ENCODE assay signal across 12 cellular contexts in genomic region chr3:119357190-119357589, GRCh38.
DNase-seq lines count a peak whose midpoint lies in the region; ATAC-seq and TF ChIP-seq lines count a peak whose summit lies in the region.
"Had no signal": no experiment of that assay in that cellular context is flagged by ENCODE, and none has a peak within 500 bp of the region (broad histone marks: within the 10 kb centered on the region; RNA-seq: fewer than 3 reads in every experiment).

No MANE protein-coding gene starts in this region.

- H3K4me3 Mint-ChIP-seq in dendritic cell treated with granulocyte-macrophage colony-stimulating factor and Interleukin-4, amounts not matched to agents 40 ng/mL and 50 ng/mL, for 4 days: peak overlapping the region; percentile 43
- no peak overlapping the region for H3K4me3 Mint-ChIP-seq in activated CD8-positive, alpha-beta T cell treated with anti-CD3 and anti-CD28 coated beads for 36 hours
- H3K4me3 Mint-ChIP-seq: activated naive CD8-positive, alpha-beta T cell treated with anti-CD3 and anti-CD28 coated beads for 36 hours had no signal

- H3K36me3 Mint-ChIP-seq in dendritic cell treated with granulocyte-macrophage colony-stimulating factor and Interleukin-4, amounts not matched to agents 40 ng/mL and 50 ng/mL, for 4 days (ENCODE audit: low read depth): peaks cover 56% of the 10 kb centered on the region
- H3K36me3 Mint-ChIP-seq in activated CD8-positive, alpha-beta T cell treated with anti-CD3 and anti-CD28 coated beads for 36 hours (ENCODE audit: low read depth): no peaks in the 10 kb centered on the region
- H3K36me3 Mint-ChIP-seq: activated naive CD8-positive, alpha-beta T cell treated with anti-CD3 and anti-CD28 coated beads for 36 hours had no signal

- WGBS in tibial nerve, 2 donors: 28 to 32% methylated on average over 6 of the region's 6 CpGs

- H3K9me2 ChIP-seq in OCI-LY7 (ENCODE audit: insufficient read depth, low read length): no peaks in the 10 kb centered on the region

- H3K4me2 ChIP-seq in OCI-LY7 (ENCODE audit: low read length): no peak overlapping the region

- ATAC-seq in left colon: peak; percentile 73
- no peak for ATAC-seq in activated CD8-positive, alpha-beta T cell treated with anti-CD3 and anti-CD28 coated beads for 36 hours

- H3K9me3 Mint-ChIP-seq in dendritic cell treated with granulocyte-macrophage colony-stimulating factor and Interleukin-4, amounts not matched to agents 40 ng/mL and 50 ng/mL, for 4 days: no peaks in the 10 kb centered on the region
- H3K9me3 Mint-ChIP-seq in activated CD8-positive, alpha-beta T cell treated with anti-CD3 and anti-CD28 coated beads for 36 hours: no peaks in the 10 kb centered on the region
- H3K9me3 Mint-ChIP-seq: activated naive CD8-positive, alpha-beta T cell treated with anti-CD3 and anti-CD28 coated beads for 36 hours had no signal

- DNase-seq in OCI-LY7 (ENCODE audit: low spot score): no peak
- no peak for DNase-seq in left colon
- DNase-seq in tibial nerve (ENCODE audit: low spot score in 2 of 2): no peak
- DNase-seq in SK-N-DZ (ENCODE audit: low spot score): no peak
- DNase-seq in HAP-1 (ENCODE audit: low spot score in 2 of 2): no peak
- DNase-seq in activated CD8-positive, alpha-beta T cell treated with anti-CD3 and anti-CD28 coated beads for 36 hours: no peak
- DNase-seq: activated CD8-positive, alpha-beta memory T cell treated with anti-CD3 and anti-CD28 coated beads, Interleukin-2, amount 50 U/mL, for 48 hours; activated naive CD8-positive, alpha-beta T cell treated with anti-CD3 and anti-CD28 coated beads for 36 hours; effector memory CD4-positive, alpha-beta T cell; head of caudate nucleus; right lobe of liver had no signal

- TF ChIP-seq CTCF in OCI-LY7 (conservative IDR thresholded peaks at IDR 0.05; ENCODE audit: low read length) (no peak), tibial nerve (IDR thresholded peaks at IDR 0.05) (no peak)
- TF ChIP-seq CTCF in activated CD8-positive, alpha-beta T cell treated with anti-CD3 and anti-CD28 coated beads for 36 hours (IDR thresholded peaks at IDR 0.05): no peak

- no peak overlapping the region for H3K27ac ChIP-seq in OCI-LY7 (ENCODE audit: low read depth, low read length, poor library complexity, severe bottlenecking)
- H3K27ac ChIP-seq in tibial nerve: peak overlapping the region in 3 of 4 donors; percentile 9 to 74 (median 20)
- H3K27ac ChIP-seq: right lobe of liver had no signal

- no TSS peak for BruUV-seq in OCI-LY7 (replicated peaks; lab: Mats Ljungman, UMichigan)

- H3K27me3 ChIP-seq in tibial nerve (no peaks in the 10 kb centered on the region), HAP-1 (ENCODE audit: low read depth) (no peaks in the 10 kb centered on the region)
- H3K27me3 ChIP-seq: right lobe of liver had no signal

- H2AFZ ChIP-seq in OCI-LY7 (ENCODE audit: low read length): peak overlapping the region; percentile 14; the same call in 1 of the 2 replicates

- no peak for TF ChIP-seq POLR2A in tibial nerve (IDR thresholded peaks at IDR 0.05)

- peak overlapping the region; percentile 8 for H3K27ac Mint-ChIP-seq in dendritic cell treated with granulocyte-macrophage colony-stimulating factor and Interleukin-4, amounts not matched to agents 40 ng/mL and 50 ng/mL, for 4 days
- H3K27ac Mint-ChIP-seq in activated CD8-positive, alpha-beta T cell treated with anti-CD3 and anti-CD28 coated beads for 36 hours: no peak overlapping the region
- H3K27ac Mint-ChIP-seq: activated naive CD8-positive, alpha-beta T cell treated with anti-CD3 and anti-CD28 coated beads for 36 hours had no signal

- no peaks in the 10 kb centered on the region for H3K27me3 Mint-ChIP-seq in dendritic cell treated with granulocyte-macrophage colony-stimulating factor and Interleukin-4, amounts not matched to agents 40 ng/mL and 50 ng/mL, for 4 days
- H3K27me3 Mint-ChIP-seq in activated CD8-positive, alpha-beta T cell treated with anti-CD3 and anti-CD28 coated beads for 36 hours: no peaks in the 10 kb centered on the region
- H3K27me3 Mint-ChIP-seq: activated naive CD8-positive, alpha-beta T cell treated with anti-CD3 and anti-CD28 coated beads for 36 hours had no signal

- CTCF ChIA-PET in OCI-LY7 (lab: Charles Lee; ENCODE audit: unreplicated experiment): no interaction called here
- CTCF ChIA-PET in activated CD8-positive, alpha-beta T cell treated with anti-CD3 and anti-CD28 coated beads for 36 hours (lab: Charles Lee): no interaction called here

- no peaks in the 10 kb centered on the region for H3K9me3 ChIP-seq in OCI-LY7 (ENCODE audit: low read length)
- no peaks in the 10 kb centered on the region for H3K9me3 ChIP-seq in tibial nerve
- H3K9me3 ChIP-seq in HAP-1: no peaks in the 10 kb centered on the region
- H3K9me3 ChIP-seq: right lobe of liver had no signal

- H3K79me2 ChIP-seq in OCI-LY7 (ENCODE audit: insufficient read depth, low read depth, low read length): no peaks in the 10 kb centered on the region

- in situ Hi-C loops in HAP-1 (cut with MboI; ENCODE audit: low sequenced_read_pairs): no loop called here

- intact Hi-C loops in OCI-LY7 (cut with micrococcal nuclease; ENCODE audit: unreplicated experiment) (loop anchor here (10.0 kb wide), 1 partner anchor 472 kb away; no protein-coding TSS in a partner anchor), left colon (cut with DNase I, micrococcal nuclease) (no loop called here)
- intact Hi-C loops in dendritic cell treated with granulocyte-macrophage colony-stimulating factor and Interleukin-4, amounts not matched to agents 40 ng/mL and 50 ng/mL, for 4 days (cut with micrococcal nuclease): no loop called here
- intact Hi-C loops in activated CD8-positive, alpha-beta T cell treated with anti-CD3 and anti-CD28 coated beads for 36 hours (cut with micrococcal nuclease): no loop called here

- H3K4me1 ChIP-seq in OCI-LY7 (ENCODE audit: insufficient read depth, low read length, poor library complexity, severe bottlenecking) (peaks cover 34% of the 10 kb centered on the region), tibial nerve (peaks cover 0 to 67% (median 27%) of the 10 kb centered on the region in 4 donors), HAP-1 (peaks cover 11% of the 10 kb centered on the region)
- H3K4me1 ChIP-seq: right lobe of liver had no signal

- H3K36me3 ChIP-seq in OCI-LY7 (ENCODE audit: insufficient read depth, low read length): no peaks in the 10 kb centered on the region
- H3K36me3 ChIP-seq in tibial nerve: no peaks in the 10 kb centered on the region
- no peaks in the 10 kb centered on the region for H3K36me3 ChIP-seq in HAP-1 (replicated peaks)
- H3K36me3 ChIP-seq: right lobe of liver had no signal

- H4K20me1 ChIP-seq in OCI-LY7 (ENCODE audit: insufficient read depth, low read length): no peaks in the 10 kb centered on the region

- H3K4me3 ChIP-seq in OCI-LY7 (ENCODE audit: low read depth, low read length, poor library complexity, severe bottlenecking) (no peak overlapping the region), tibial nerve (peak overlapping the region in 1 of 4 donors; percentile 19), HAP-1 (no peak overlapping the region)
- H3K4me3 ChIP-seq: right lobe of liver had no signal

- H3K4me1 Mint-ChIP-seq in dendritic cell treated with granulocyte-macrophage colony-stimulating factor and Interleukin-4, amounts not matched to agents 40 ng/mL and 50 ng/mL, for 4 days (ENCODE audit: low read depth): peaks cover 40% of the 10 kb centered on the region
- H3K4me1 Mint-ChIP-seq in activated CD8-positive, alpha-beta T cell treated with anti-CD3 and anti-CD28 coated beads for 36 hours (ENCODE audit: low read depth): peaks cover 11% of the 10 kb centered on the region

- TF ChIP-seq EP300 in tibial nerve (IDR thresholded peaks at IDR 0.05): no peak

- POLR2A ChIA-PET in OCI-LY7 (lab: Charles Lee): no interaction called here
- POLR2A ChIA-PET in activated CD8-positive, alpha-beta T cell treated with anti-CD3 and anti-CD28 coated beads for 36 hours (lab: Charles Lee): interaction anchor here (0.8 kb wide), 1 partner anchor 150 kb away, joined by 3 read pairs; no protein-coding TSS in a partner anchor
